1 cellular context compared by ENCODE assay signal in the genomic region with DNA sequence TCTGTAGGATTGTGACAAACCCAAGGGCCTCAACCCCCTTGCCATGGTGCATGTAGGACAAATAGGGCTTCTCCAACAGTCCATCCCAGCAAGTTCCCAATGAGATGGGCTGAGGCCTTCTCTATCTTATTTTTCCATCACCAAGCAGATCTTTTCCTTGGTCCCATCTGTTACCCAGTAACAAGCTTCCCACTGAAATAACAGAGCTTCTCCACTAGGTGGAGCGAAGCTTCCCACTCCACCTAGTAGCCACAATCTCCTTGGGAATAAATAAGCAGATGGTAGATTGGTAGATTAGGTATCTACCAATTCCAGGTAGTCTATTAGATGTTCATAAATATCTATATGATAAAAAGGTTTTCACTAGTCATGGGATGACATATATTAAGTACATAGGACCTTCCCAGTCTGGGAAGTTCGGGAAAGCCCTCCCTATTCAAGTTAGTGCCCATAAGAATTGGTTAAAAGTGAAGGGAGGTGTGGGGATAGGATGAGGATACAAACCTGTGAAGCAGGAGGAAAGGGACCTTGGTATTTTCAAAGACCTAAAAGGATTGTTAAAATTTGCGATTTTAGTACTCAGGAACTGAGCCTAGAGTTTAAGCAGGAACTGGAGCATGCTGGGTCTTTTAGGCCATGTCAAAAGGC.
TF ChIP-seq lines count a peak whose summit lies in the region.

No MANE protein-coding gene starts in this region.

TF ChIP-seq in GM12878, 131 proteins besides CTCF, POLR2A, EP300 and RAD21:
- no peak for TF ChIP-seq ZNF622 (IDR thresholded peaks at IDR 0.05)
- TF ChIP-seq SIX5 (IDR thresholded peaks at IDR 0.05; ENCODE audit: low read depth, low read length, severe bottlenecking) = no peak
- peak; percentile 57 for TF ChIP-seq SMC3 (IDR thresholded peaks at IDR 0.05; ENCODE audit: borderline replicate concordance, low read length)
